23 cellular contexts compared by ENCODE assay signal in the genomic region with DNA sequence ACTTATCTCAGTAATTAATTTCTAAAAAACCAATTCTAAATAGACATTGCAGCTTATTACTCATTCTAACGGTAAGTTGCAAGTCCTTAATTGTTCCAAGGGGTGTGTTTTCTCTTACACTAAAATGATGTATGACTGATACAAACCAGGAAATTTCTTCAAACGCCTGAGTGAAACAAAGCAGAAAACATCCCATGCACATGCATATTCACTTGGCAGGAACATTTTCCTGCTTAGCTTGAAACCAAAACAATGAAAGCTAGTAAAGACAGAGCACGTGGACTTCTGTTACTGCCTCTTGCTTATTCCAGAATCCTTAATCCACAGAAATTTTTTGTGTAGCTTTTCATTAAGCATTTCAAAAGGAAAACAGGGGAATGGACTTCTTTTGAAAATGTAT.
DNase-seq lines count a peak whose midpoint lies in the region; TF ChIP-seq lines count a peak whose summit lies in the region.
"Had no signal": no experiment of that assay in that cellular context is flagged by ENCODE, and none has a peak within 500 bp of the region (broad histone marks: within the 10 kb centered on the region; RNA-seq: fewer than 3 reads in every experiment).

No MANE protein-coding gene starts in this region.

- peak; percentile 19 for DNase-seq in NCI-H446 treated with DMSO at 0.1 percent for 48 hours (lab: John Stamatoyannopoulos, UW)
- DNase-seq in choroid plexus epithelial cell (ENCODE audit: low read depth) = peak; percentile 32
- peak; percentile 32 for DNase-seq in fibroblast of villous mesenchyme (ENCODE audit: low read depth)
- peak; percentile 70 for DNase-seq in retinal pigment epithelial cell (ENCODE audit: low read depth)
- no peak for DNase-seq in mesenteric fat pad (ENCODE audit: low spot score)
- DNase-seq in H4 (ENCODE audit: low spot score) = no peak
- no peak for DNase-seq in effector CD4-positive, alpha-beta T cell
- DNase-seq: activated CD4-positive, CD25-positive, alpha-beta regulatory T cell; activated CD8-positive, alpha-beta T cell treated with anti-CD3 and anti-CD28 coated beads for 36 hours; activated naive CD4-positive, alpha-beta T cell treated with Interleukin-2 at 50 U/mL for 16 hours; activated T-cell treated with anti-CD3 and anti-CD28 coated beads, Interleukin-2, amount 50 U/mL, for 1 hour; DND-41; erythroblast; naive B cell; NCI-H1417 treated with DMSO at 0.1 percent for 48 hours; NCI-H2171; NCI-H748 treated with DMSO at 0.1 percent for 48 hours; OCI-M1; SJCRH30; stimulated activated CD4-positive, alpha-beta T cell treated with anti-CD3 and anti-CD28 coated beads, Interleukin-1b, Interleukin-23, amount 100 ng/mL, for 48 hours; stimulated activated naive CD4-positive, alpha-beta T cell treated with Interleukin-2 at 50 U/mL for 16 hours had no signal

- H3K4me3 ChIP-seq in choroid plexus epithelial cell (ENCODE audit: low read depth, low read length) (no peak overlapping the region), fibroblast of villous mesenchyme (ENCODE audit: low read depth, low read length) (no peak overlapping the region), retinal pigment epithelial cell (ENCODE audit: low read length) (no peak overlapping the region)
- H3K4me3 ChIP-seq: lung, SJCRH30, tibial nerve had no signal

- TF ChIP-seq CTCF in choroid plexus epithelial cell (conservative IDR thresholded peaks at IDR 0.05; ENCODE audit: low read depth, low read length) (no peak), fibroblast of villous mesenchyme (IDR thresholded peaks at IDR 0.05; ENCODE audit: insufficient read depth, low read depth, low read length) (no peak), retinal pigment epithelial cell (conservative IDR thresholded peaks at IDR 0.05; ENCODE audit: low read depth, low read length) (no peak)

Comparison
In these comparisons a context has a peak if more than half of its experiments do, and no peak if none do; other contexts are left out.
1. DNase-seq: peak in NCI-H446 treated with DMSO at 0.1 percent for 48 hours (single experiment), choroid plexus epithelial cell (single experiment), fibroblast of villous mesenchyme (single experiment) and retinal pigment epithelial cell (single experiment); none in mesenteric fat pad (single experiment), H4 (single experiment) and effector CD4-positive, alpha-beta T cell (single experiment).